14 cellular contexts compared by ENCODE assay signal in the genomic region with DNA sequence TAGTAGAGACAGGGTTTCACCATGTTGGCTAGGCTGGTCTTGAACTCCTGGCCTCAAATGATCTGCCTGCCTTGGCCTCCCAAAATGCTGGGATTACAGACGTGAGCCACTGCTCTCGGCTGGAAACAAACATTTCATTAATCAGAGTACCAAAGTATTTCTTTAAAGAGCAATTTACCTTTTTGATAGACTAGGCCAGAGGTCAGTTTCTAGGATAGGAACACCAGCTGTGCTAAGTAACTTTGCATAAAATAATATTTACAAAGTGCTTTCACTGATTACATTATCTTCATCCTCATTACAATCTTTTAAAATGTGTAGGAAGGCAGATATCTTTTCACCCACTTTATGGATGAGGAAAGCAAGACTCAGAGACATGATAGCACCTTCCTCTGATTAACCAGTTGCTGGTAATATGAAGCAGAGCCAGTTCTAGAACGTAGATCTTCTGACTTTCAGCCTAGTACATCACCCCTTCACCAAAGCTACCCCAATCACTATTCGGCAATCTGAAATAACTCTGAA.
DNase-seq lines count a peak whose midpoint lies in the region; TF ChIP-seq lines count a peak whose summit lies in the region.
"Had no signal": no experiment of that assay in that cellular context is flagged by ENCODE, and none has a peak within 500 bp of the region (broad histone marks: within the 10 kb centered on the region; RNA-seq: fewer than 3 reads in every experiment).

No MANE protein-coding gene starts in this region.

- TF ChIP-seq CTCF in HEK293 (tag by site-specific recombination; IDR thresholded peaks at IDR 0.05) (no peak), fibroblast of lung (conservative IDR thresholded peaks at IDR 0.05 in 1 of 2, IDR thresholded peaks at IDR 0.05 in 1 of 2; ENCODE audit: low read depth in 1 of 2, low read length in 2 of 2) (no peak), thyroid gland (IDR thresholded peaks at IDR 0.05) (no peak)

- H3K9me3 ChIP-seq in HEK293 (ENCODE audit: control insufficient read depth, insufficient read depth, low read depth, low read length) = no peaks in the 10 kb centered on the region
- H3K9me3 ChIP-seq in fibroblast of lung (ENCODE audit: control insufficient read depth, insufficient read depth, low read depth, low read length) = no peaks in the 10 kb centered on the region
- H3K9me3 ChIP-seq in skeletal muscle satellite cell (replicated peaks; ENCODE audit: low read length) = no peaks in the 10 kb centered on the region
- no peaks in the 10 kb centered on the region for H3K9me3 ChIP-seq in thyroid gland
- H3K9me3 ChIP-seq: ascending aorta, mucosa of descending colon had no signal

- 93 to 96% methylated on average over 4 of the region's 4 CpGs for WGBS in thyroid gland, 2 donors

- H3K27ac ChIP-seq in HEK293 (ENCODE audit: extremely low read depth, low read depth, low read length) (peak overlapping the region; percentile 40; the same call in 1 of the 2 replicates), fibroblast of lung (ENCODE audit: insufficient read depth, low read length) (peak overlapping the region; percentile 65), thyroid gland (no peak overlapping the region)
- H3K27ac ChIP-seq: ascending aorta had no signal

- H3K4me1 ChIP-seq in HEK293 (ENCODE audit: control insufficient read depth, insufficient read depth, low read length) (no peaks in the 10 kb centered on the region), fibroblast of lung (ENCODE audit: control insufficient read depth, extremely low read depth, insufficient read depth, low read length) (peaks cover 5% of the 10 kb centered on the region), skeletal muscle satellite cell (ENCODE audit: control insufficient read depth, insufficient read depth, low read length) (peaks cover 28% of the 10 kb centered on the region), thyroid gland (no peaks in the 10 kb centered on the region)
- H3K4me1 ChIP-seq: ascending aorta had no signal

- no peak overlapping the region for H2AFZ ChIP-seq in fibroblast of lung (ENCODE audit: low read length)

- no peak overlapping the region for H3K9ac ChIP-seq in fibroblast of lung (ENCODE audit: insufficient read depth, low read length)
- no peak overlapping the region for H3K9ac ChIP-seq in skeletal muscle satellite cell (ENCODE audit: low read depth, low read length)

- H3K4me3 ChIP-seq in HEK293 (ENCODE audit: low read depth, low read length) (no peak overlapping the region), fibroblast of lung (replicated peaks in 1 of 4; ENCODE audit: control extremely low read depth in 1 of 4, insufficient read depth in 1 of 4, low read depth in 3 of 4, low read length in 4 of 4) (peak overlapping the region in 1 of 4 experiments; percentile 15), skeletal muscle satellite cell (ENCODE audit: low read length) (peak overlapping the region; percentile 45), thyroid gland (replicated peaks in 1 of 3) (no peak overlapping the region)
- H3K4me3 ChIP-seq: ascending aorta, mucosa of descending colon had no signal

- no peaks in the 10 kb centered on the region for H4K20me1 ChIP-seq in fibroblast of lung (ENCODE audit: control insufficient read depth, extremely low read depth, insufficient read depth, low read length)

- no peaks in the 10 kb centered on the region for H3K27me3 ChIP-seq in fibroblast of lung (ENCODE audit: control insufficient read depth, insufficient read depth, low read length)
- H3K27me3 ChIP-seq in skeletal muscle satellite cell (ENCODE audit: control insufficient read depth, insufficient read depth, low read length) = no peaks in the 10 kb centered on the region
- H3K27me3 ChIP-seq in thyroid gland = no peaks in the 10 kb centered on the region
- H3K27me3 ChIP-seq: ascending aorta had no signal

- H3K79me2 ChIP-seq in fibroblast of lung (ENCODE audit: control insufficient read depth, insufficient read depth, low read length) = no peaks in the 10 kb centered on the region

- H3K36me3 ChIP-seq in HEK293 (ENCODE audit: control insufficient read depth in 2 of 2, insufficient read depth in 1 of 2, low read length in 2 of 2) (no peaks in the 10 kb centered on the region), fibroblast of lung (ENCODE audit: control insufficient read depth, insufficient read depth, low read length) (no peaks in the 10 kb centered on the region), skeletal muscle satellite cell (ENCODE audit: insufficient read depth, low read length) (no peaks in the 10 kb centered on the region), thyroid gland (no peaks in the 10 kb centered on the region)
- H3K36me3 ChIP-seq: ascending aorta had no signal

- no peak for TF ChIP-seq POLR2A in thyroid gland (IDR thresholded peaks at IDR 0.05)

- H3K4me2 ChIP-seq in fibroblast of lung (ENCODE audit: extremely low read depth, insufficient read depth, low read length) (peak overlapping the region; percentile 94), skeletal muscle satellite cell (ENCODE audit: low read length) (peak overlapping the region; percentile 71)

- peak; percentile 22 for DNase-seq in NCI-H774 (lab: John Stamatoyannopoulos, UW)
- no peak for DNase-seq in fibroblast of lung (ENCODE audit: low read depth in 2 of 2)
- DNase-seq in islet precursor cell = no peak
- no peak for DNase-seq in RKO (ENCODE audit: low spot score)
- no peak for DNase-seq in thyroid gland
- DNase-seq: activated CD4-positive, CD25-positive, alpha-beta regulatory T cell; activated effector memory CD4-positive, alpha-beta T cell treated with Interleukin-2 at 50 U/mL for 16 hours; erythroblast; head of caudate nucleus; mucosa of descending colon; stimulated activated CD4-positive, alpha-beta T cell treated with anti-CD3 and anti-CD28 coated beads, Interleukin-12 subunit alpha, Interleukin-12 subunit beta, amount 100 ng/mL, for 4 hours had no signal

- intact Hi-C loops in thyroid gland (cut with DNase I) = no loop called here

- CTCF ChIA-PET in HEK293 (lab: Yijun Ruan, JAX) = interaction anchor here (0.7 to 1.4 kb wide), 3 partner anchors 174 to 606 kb away, joined by 3 to 6 read pairs (median 5); no protein-coding TSS in a partner anchor

- POLR2A ChIA-PET in HEK293 (lab: Yijun Ruan, JAX) = no interaction called here

TF ChIP-seq in HEK293, 187 proteins besides CTCF, POLR2A, EP300 and RAD21:
- TF ChIP-seq TRIM28 (IDR thresholded peaks at IDR 0.05; ENCODE audit: borderline replicate concordance, low read length) = no peak
- TF ChIP-seq, protein P1, sequence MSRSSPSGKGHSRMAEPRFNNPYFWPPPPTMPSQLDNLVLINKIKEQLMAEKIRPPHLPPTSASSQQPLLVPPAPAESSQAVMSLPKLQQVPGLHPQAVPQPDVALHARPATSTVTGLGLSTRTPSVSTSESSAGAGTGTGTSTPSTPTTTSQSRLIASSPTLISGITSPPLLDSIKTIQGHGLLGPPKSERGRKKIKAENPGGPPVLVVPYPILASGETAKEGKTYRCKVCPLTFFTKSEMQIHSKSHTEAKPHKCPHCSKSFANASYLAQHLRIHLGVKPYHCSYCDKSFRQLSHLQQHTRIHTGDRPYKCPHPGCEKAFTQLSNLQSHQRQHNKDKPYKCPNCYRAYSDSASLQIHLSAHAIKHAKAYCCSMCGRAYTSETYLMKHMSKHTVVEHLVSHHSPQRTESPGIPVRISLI (tag by site-specific recombination; IDR thresholded peaks at IDR 0.05) = no peak
- TF ChIP-seq ZNF549 (tag by site-specific recombination; IDR thresholded peaks at IDR 0.05) = no peak

Comparison
In these comparisons a context has a peak if more than half of its experiments do, and no peak if none do; other contexts are left out.
1. H3K27ac ChIP-seq: peak in HEK293 (single experiment) and fibroblast of lung (single experiment); none in thyroid gland (0 of 3).